ENCODE assay signal across 10 cellular contexts in genomic region chr17:50363217-50364060, GRCh38. TPM values are rescaled to one million over a fixed set of nuclear protein-coding genes. Genes with fewer than 3 reads are reported as not detected.
DNase-seq lines count a peak whose midpoint lies in the region; ATAC-seq and TF ChIP-seq lines count a peak whose summit lies in the region.
"Had no signal": no experiment of that assay in that cellular context is flagged by ENCODE, and none has a peak within 500 bp of the region (broad histone marks: within the 10 kb centered on the region; RNA-seq: fewer than 3 reads in every experiment).

No MANE protein-coding gene starts in this region.

- H3K36me3 ChIP-seq in uterus = no peaks in the 10 kb centered on the region

- peak overlapping the region; percentile 63 for H3K27ac Mint-ChIP-seq in activated T-cell treated with anti-CD3 and anti-CD28 coated beads, Interleukin-2, amount 50 U/mL, for 72 hours
- H3K27ac Mint-ChIP-seq in T-helper 17 cell = peak overlapping the region; percentile 53
- H3K27ac Mint-ChIP-seq: activated T-helper 1 cell treated with anti-CD3 and anti-CD28 coated beads, Interleukin-12 subunit alpha, Interleukin-12 subunit beta, Interleukin-2, Interleukin-4 antibody, amounts not matched to agents 30 ng/mL and 10 ng/mL and 1 ng/mL, durations not matched to agents 14 hours and 24 hours and 36 hours had no signal

- POLR2A ChIA-PET in GM10248 (lab: Yijun Ruan, JAX) = no interaction called here

- H3K9me3 ChIP-seq in T-helper 17 cell (ENCODE audit: control insufficient read depth, low read length, poor library complexity, severe bottlenecking) = no peaks in the 10 kb centered on the region
- no peaks in the 10 kb centered on the region for H3K9me3 ChIP-seq in uterus
- H3K9me3 ChIP-seq: right lobe of liver had no signal

- H3K4me1 Mint-ChIP-seq in activated T-cell treated with anti-CD3 and anti-CD28 coated beads, Interleukin-2, amount 50 U/mL, for 72 hours (ENCODE audit: low read depth) = peaks cover 10% of the 10 kb centered on the region
- peaks cover 11% of the 10 kb centered on the region for H3K4me1 Mint-ChIP-seq in T-helper 17 cell

- intact Hi-C loops in head of caudate nucleus (cut with DNase I) = no loop called here
- intact Hi-C loops in uterus (cut with DNase I; ENCODE audit: low total_unique reads) = no loop called here

- H3K4me1 ChIP-seq in uterus = peaks cover 0 to 5% of the 10 kb centered on the region in 2 donors

- ATAC-seq in activated T-cell treated with anti-CD3 and anti-CD28 coated beads, Interleukin-2, amount 50 U/mL, for 72 hours (replicated peaks in 1 of 2) = no peak
- no peak for ATAC-seq in T-helper 17 cell
- ATAC-seq: right lobe of liver had no signal

- peaks cover 0 to 8% of the 10 kb centered on the region in 2 donors for H3K36me3 Mint-ChIP-seq in activated T-cell treated with anti-CD3 and anti-CD28 coated beads, Interleukin-2, amount 50 U/mL, for 72 hours (ENCODE audit: insufficient read depth in 2 of 2)
- peaks cover 5% of the 10 kb centered on the region for H3K36me3 Mint-ChIP-seq in T-helper 17 cell (ENCODE audit: low read depth)

- DNase-seq in activated T-cell treated with anti-CD3 and anti-CD28 coated beads, Interleukin-2, amount 50 U/mL, for 72 hours = no peak
- DNase-seq in activated T-cell treated with anti-CD3 and anti-CD28 coated beads for 4 hours (no peak), T-helper 17 cell (no peak), head of caudate nucleus (peak; percentile 27 to 85 (median 69)), substantia nigra (lab: John Stamatoyannopoulos, UW) (peak in 46 of 49 donors; percentile 16 to 86 (median 62)), GM10248 (ENCODE audit: extremely low spot score) (no peak), uterus (no peak), COLO829 (ENCODE audit: low spot score) (no peak)

- TF ChIP-seq POLR2A in uterus (IDR thresholded peaks at IDR 0.05) = no peak

- peak overlapping the region; percentile 35 for H3K27ac ChIP-seq in substantia nigra (ENCODE audit: low read depth, low read length, poor library complexity, severe bottlenecking)
- no peak overlapping the region for H3K27ac ChIP-seq in uterus
- H3K27ac ChIP-seq: right lobe of liver had no signal

- H3K9me3 Mint-ChIP-seq in activated T-cell treated with anti-CD3 and anti-CD28 coated beads, Interleukin-2, amount 50 U/mL, for 72 hours = no peaks in the 10 kb centered on the region
- H3K9me3 Mint-ChIP-seq: activated T-helper 1 cell treated with anti-CD3 and anti-CD28 coated beads, Interleukin-12 subunit alpha, Interleukin-12 subunit beta, Interleukin-2, Interleukin-4 antibody, amounts not matched to agents 30 ng/mL and 10 ng/mL and 1 ng/mL, durations not matched to agents 14 hours and 24 hours and 36 hours had no signal

- H3K27me3 Mint-ChIP-seq in activated T-cell treated with anti-CD3 and anti-CD28 coated beads, Interleukin-2, amount 50 U/mL, for 72 hours (ENCODE audit: low read depth) = no peaks in the 10 kb centered on the region
- no peaks in the 10 kb centered on the region for H3K27me3 Mint-ChIP-seq in T-helper 17 cell

- H3K4me3 ChIP-seq in uterus = no peak overlapping the region
- H3K4me3 ChIP-seq: right lobe of liver had no signal

- CTCF ChIA-PET in GM10248 (lab: Yijun Ruan, JAX) = interaction anchor here (0.9 to 5.6 kb wide), 12 partner anchors 8 to 162 kb away, joined by 3 to 66 read pairs (median 13); partner anchors contain the start of genes ACSF2, COL1A1, EME1 and LRRC59

- TF ChIP-seq CTCF in GM10248 (IDR thresholded peaks at IDR 0.05; ENCODE audit: control extremely low read depth, extremely low read depth, low read depth, missing control alignments) = no peak
- no peak for TF ChIP-seq CTCF in uterus (IDR thresholded peaks at IDR 0.05)

- H3K27me3 ChIP-seq in uterus = no peaks in the 10 kb centered on the region
- H3K27me3 ChIP-seq: right lobe of liver had no signal

- H3K4me3 Mint-ChIP-seq in activated T-cell treated with anti-CD3 and anti-CD28 coated beads, Interleukin-2, amount 50 U/mL, for 72 hours = no peak overlapping the region
- no peak overlapping the region for H3K4me3 Mint-ChIP-seq in T-helper 17 cell
- H3K4me3 Mint-ChIP-seq: activated T-helper 1 cell treated with anti-CD3 and anti-CD28 coated beads, Interleukin-12 subunit alpha, Interleukin-12 subunit beta, Interleukin-2, Interleukin-4 antibody, amounts not matched to agents 30 ng/mL and 10 ng/mL and 1 ng/mL, durations not matched to agents 14 hours and 24 hours and 36 hours had no signal

RNA-seq across cellular contexts. Expression of gene MRPL27, which starts 9.5 kb away (rescaled TPM):
- total RNA-seq in activated T-cell treated with anti-CD3 and anti-CD28 coated beads, Interleukin-2, amount 50 U/mL, for 72 hours = 10 to 100 TPM; 44.6 to 45.9 TPM
- total RNA-seq in T-helper 17 cell (10 to 100 TPM; 29.4 to 37.0 TPM), uterus (10 to 100 TPM; 16.4 to 72.1 (median 45.8) TPM)

RNA-seq across cellular contexts. Expression of gene EME1, which starts 9.6 kb away (rescaled TPM):
- 10 to 100 TPM; 42.9 to 43.1 TPM for total RNA-seq in activated T-cell treated with anti-CD3 and anti-CD28 coated beads, Interleukin-2, amount 50 U/mL, for 72 hours
- total RNA-seq in T-helper 17 cell = 1 to 10 TPM in 1 of 2 donors, under 1 TPM in 1; 0.55 to 1.3 TPM
- total RNA-seq in uterus = 1 to 10 TPM in 2 of 4 donors, not detected in 2; 1.7 to 3.4 TPM

RNA-seq across cellular contexts. Expression of gene XYLT2, which starts 17.5 kb away (rescaled TPM):
- total RNA-seq in activated T-cell treated with anti-CD3 and anti-CD28 coated beads, Interleukin-2, amount 50 U/mL, for 72 hours = 10 to 100 TPM; 24.2 to 43.8 TPM
- total RNA-seq in T-helper 17 cell (10 to 100 TPM; 19.2 to 20.4 TPM), uterus (10 to 100 TPM; 23.5 to 34.0 (median 28.5) TPM)

RNA-seq across cellular contexts. Expression of gene LRRC59, which starts 33.9 kb away (rescaled TPM):
- total RNA-seq in activated T-cell treated with anti-CD3 and anti-CD28 coated beads, Interleukin-2, amount 50 U/mL, for 72 hours = 10 to 100 TPM; 57.6 to 63.6 TPM
- total RNA-seq in T-helper 17 cell = 10 to 100 TPM; 45.2 to 51.9 TPM
- 10 to 100 TPM; 24.1 to 62.4 (median 47.1) TPM for total RNA-seq in uterus

Comparison
In these comparisons a context has a peak if more than half of its experiments do, and no peak if none do; other contexts are left out.
1. DNase-seq: peak in head of caudate nucleus (42 of 42) and substantia nigra (46 of 49); none in activated T-cell treated with anti-CD3 and anti-CD28 coated beads, Interleukin-2, amount 50 U/mL, for 72 hours (0 of 2), activated T-cell treated with anti-CD3 and anti-CD28 coated beads for 4 hours (single experiment), T-helper 17 cell (0 of 3), GM10248 (single experiment), uterus (0 of 2) and COLO829 (single experiment).
2. RNA of gene EME1, which starts 9.6 kb away (total RNA-seq): 42.9 to 43.1 TPM in activated T-cell treated with anti-CD3 and anti-CD28 coated beads, Interleukin-2, amount 50 U/mL, for 72 hours; 1.7 to 3.4 TPM in uterus and 0.55 to 1.3 TPM in T-helper 17 cell; every median in the first group is over 10 times any median in the second.